ENCODE assay signal across 1 cellular context in the genomic region with DNA sequence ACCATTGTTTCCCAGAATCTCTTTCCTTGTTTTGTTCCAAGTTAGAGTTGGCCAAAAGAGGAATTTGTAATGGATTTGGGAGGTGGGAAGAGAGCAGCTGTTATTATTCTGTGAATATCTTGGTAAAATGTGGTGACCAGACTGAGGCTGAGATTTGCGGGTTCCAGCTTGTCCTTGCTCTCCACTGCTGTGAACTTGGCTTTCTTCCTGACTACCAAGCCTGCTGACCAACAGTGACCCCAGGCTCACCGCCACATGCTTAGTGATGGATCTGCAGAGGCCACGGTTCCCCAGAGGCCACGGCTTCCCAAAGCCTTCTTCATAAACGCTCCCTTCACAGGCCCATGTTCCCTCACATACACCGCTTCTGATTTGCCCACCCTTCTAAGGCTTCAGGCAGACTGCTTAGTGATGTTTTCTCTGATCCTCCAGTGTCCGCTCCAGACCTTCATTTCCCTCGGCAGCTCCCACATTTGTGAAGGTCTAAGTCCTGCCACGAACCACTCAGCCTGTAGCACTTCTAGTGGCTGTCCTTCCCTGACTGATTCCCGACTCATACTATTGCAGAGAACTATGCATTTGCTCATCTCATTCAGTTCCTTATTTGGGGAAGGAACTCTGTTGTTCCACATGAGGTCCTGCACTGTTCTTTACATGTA.
TF ChIP-seq lines count a peak whose summit lies in the region.

No MANE protein-coding gene starts in this region.

TF ChIP-seq in H1, 55 proteins besides CTCF, POLR2A, EP300 and RAD21 (continued from another document):
- TF ChIP-seq, protein P1, sequence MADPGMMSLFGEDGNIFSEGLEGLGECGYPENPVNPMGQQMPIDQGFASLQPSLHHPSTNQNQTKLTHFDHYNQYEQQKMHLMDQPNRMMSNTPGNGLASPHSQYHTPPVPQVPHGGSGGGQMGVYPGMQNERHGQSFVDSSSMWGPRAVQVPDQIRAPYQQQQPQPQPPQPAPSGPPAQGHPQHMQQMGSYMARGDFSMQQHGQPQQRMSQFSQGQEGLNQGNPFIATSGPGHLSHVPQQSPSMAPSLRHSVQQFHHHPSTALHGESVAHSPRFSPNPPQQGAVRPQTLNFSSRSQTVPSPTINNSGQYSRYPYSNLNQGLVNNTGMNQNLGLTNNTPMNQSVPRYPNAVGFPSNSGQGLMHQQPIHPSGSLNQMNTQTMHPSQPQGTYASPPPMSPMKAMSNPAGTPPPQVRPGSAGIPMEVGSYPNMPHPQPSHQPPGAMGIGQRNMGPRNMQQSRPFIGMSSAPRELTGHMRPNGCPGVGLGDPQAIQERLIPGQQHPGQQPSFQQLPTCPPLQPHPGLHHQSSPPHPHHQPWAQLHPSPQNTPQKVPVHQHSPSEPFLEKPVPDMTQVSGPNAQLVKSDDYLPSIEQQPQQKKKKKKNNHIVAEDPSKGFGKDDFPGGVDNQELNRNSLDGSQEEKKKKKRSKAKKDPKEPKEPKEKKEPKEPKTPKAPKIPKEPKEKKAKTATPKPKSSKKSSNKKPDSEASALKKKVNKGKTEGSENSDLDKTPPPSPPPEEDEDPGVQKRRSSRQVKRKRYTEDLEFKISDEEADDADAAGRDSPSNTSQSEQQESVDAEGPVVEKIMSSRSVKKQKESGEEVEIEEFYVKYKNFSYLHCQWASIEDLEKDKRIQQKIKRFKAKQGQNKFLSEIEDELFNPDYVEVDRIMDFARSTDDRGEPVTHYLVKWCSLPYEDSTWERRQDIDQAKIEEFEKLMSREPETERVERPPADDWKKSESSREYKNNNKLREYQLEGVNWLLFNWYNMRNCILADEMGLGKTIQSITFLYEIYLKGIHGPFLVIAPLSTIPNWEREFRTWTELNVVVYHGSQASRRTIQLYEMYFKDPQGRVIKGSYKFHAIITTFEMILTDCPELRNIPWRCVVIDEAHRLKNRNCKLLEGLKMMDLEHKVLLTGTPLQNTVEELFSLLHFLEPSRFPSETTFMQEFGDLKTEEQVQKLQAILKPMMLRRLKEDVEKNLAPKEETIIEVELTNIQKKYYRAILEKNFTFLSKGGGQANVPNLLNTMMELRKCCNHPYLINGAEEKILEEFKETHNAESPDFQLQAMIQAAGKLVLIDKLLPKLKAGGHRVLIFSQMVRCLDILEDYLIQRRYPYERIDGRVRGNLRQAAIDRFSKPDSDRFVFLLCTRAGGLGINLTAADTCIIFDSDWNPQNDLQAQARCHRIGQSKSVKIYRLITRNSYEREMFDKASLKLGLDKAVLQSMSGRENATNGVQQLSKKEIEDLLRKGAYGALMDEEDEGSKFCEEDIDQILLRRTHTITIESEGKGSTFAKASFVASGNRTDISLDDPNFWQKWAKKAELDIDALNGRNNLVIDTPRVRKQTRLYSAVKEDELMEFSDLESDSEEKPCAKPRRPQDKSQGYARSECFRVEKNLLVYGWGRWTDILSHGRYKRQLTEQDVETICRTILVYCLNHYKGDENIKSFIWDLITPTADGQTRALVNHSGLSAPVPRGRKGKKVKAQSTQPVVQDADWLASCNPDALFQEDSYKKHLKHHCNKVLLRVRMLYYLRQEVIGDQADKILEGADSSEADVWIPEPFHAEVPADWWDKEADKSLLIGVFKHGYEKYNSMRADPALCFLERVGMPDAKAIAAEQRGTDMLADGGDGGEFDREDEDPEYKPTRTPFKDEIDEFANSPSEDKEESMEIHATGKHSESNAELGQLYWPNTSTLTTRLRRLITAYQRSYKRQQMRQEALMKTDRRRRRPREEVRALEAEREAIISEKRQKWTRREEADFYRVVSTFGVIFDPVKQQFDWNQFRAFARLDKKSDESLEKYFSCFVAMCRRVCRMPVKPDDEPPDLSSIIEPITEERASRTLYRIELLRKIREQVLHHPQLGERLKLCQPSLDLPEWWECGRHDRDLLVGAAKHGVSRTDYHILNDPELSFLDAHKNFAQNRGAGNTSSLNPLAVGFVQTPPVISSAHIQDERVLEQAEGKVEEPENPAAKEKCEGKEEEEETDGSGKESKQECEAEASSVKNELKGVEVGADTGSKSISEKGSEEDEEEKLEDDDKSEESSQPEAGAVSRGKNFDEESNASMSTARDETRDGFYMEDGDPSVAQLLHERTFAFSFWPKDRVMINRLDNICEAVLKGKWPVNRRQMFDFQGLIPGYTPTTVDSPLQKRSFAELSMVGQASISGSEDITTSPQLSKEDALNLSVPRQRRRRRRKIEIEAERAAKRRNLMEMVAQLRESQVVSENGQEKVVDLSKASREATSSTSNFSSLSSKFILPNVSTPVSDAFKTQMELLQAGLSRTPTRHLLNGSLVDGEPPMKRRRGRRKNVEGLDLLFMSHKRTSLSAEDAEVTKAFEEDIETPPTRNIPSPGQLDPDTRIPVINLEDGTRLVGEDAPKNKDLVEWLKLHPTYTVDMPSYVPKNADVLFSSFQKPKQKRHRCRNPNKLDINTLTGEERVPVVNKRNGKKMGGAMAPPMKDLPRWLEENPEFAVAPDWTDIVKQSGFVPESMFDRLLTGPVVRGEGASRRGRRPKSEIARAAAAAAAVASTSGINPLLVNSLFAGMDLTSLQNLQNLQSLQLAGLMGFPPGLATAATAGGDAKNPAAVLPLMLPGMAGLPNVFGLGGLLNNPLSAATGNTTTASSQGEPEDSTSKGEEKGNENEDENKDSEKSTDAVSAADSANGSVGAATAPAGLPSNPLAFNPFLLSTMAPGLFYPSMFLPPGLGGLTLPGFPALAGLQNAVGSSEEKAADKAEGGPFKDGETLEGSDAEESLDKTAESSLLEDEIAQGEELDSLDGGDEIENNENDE (IDR thresholded peaks at IDR 0.05; ENCODE audit: insufficient replicate concordance, low read length) = no peak
- no peak for TF ChIP-seq RBBP5 (IDR thresholded peaks at IDR 0.05; ENCODE audit: borderline replicate concordance, low read depth, low read length)
- TF ChIP-seq SP2 (IDR thresholded peaks at IDR 0.05; ENCODE audit: low read length) = no peak
